In the genomic region with DNA sequence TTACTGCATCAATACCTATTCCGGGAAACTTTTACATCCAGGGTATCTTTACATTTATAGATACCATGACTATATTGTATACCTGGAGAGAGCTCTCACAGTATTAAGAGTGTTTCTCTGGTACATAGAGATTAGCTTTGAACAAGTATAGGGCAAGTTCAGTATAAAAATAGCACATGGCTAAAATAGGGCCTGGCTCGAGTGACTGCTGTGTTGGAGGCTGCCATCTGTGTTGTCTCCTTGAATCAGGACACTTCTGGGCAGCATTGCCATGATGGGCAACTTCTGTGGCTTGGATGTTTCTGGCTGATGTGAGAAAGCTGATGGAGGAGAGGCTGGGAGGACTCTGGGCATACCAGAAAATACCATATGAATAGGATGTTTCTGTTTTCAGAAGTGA, we compare ENCODE assay signal across 30 cellular contexts. TPM values are rescaled to one million over a fixed set of nuclear protein-coding genes. Genes with fewer than 3 reads are reported as not detected.
A peak's percentile ranks its signal among the peaks of the same experiment; 100 is the strongest.
DNase-seq lines count a peak whose midpoint lies in the region; ATAC-seq, FAIRE-seq and TF ChIP-seq lines count a peak whose summit lies in the region.
"Had no signal": no experiment of that assay in that cellular context is flagged by ENCODE, and none has a peak within 500 bp of the region (broad histone marks: within the 10 kb centered on the region; RNA-seq: fewer than 3 reads in every experiment).

No MANE protein-coding gene starts in this region.

- intact Hi-C loops in left ventricle myocardium inferior (cut with micrococcal nuclease), result no loop called here

- H3K9me3 ChIP-seq in AG04450 (ENCODE audit: control insufficient read depth, insufficient read depth, low read length) (no peaks in the 10 kb centered on the region), astrocyte (ENCODE audit: insufficient read depth, low read depth, low read length) (no peaks in the 10 kb centered on the region), left ventricle myocardium inferior (replicated peaks) (peaks cover 16% of the 10 kb centered on the region)
- H3K9me3 ChIP-seq: pancreas, thoracic aorta had no signal

- peak overlapping the region; percentile 4 for H3K9ac ChIP-seq in astrocyte (ENCODE audit: low read length)
- H3K9ac ChIP-seq: GM23248 had no signal

- H3K27ac Mint-ChIP-seq in astrocyte (ENCODE audit: unreplicated experiment) (peak overlapping the region; percentile 95), osteocyte (ENCODE audit: unreplicated experiment) (peak overlapping the region; percentile 89)
- H3K27ac Mint-ChIP-seq: activated B cell treated with CpG ODN at 0.5 μM for 24 hours; activated CD8-positive, alpha-beta memory T cell treated with anti-CD3 and anti-CD28 coated beads, Interleukin-2, amount 10 ng/mL, durations not matched to agents 7 days and 5 days; activated T-cell treated with anti-CD3 and anti-CD28 coated beads, Interleukin-2, amount 50 U/mL, for 72 hours; CD4-positive, alpha-beta T cell; immature natural killer cell; natural killer cell had no signal

- H3K27me3 ChIP-seq in AG04450 (ENCODE audit: control insufficient read depth, insufficient read depth, low read length) (no peaks in the 10 kb centered on the region), astrocyte (ENCODE audit: insufficient read depth, low read length) (no peaks in the 10 kb centered on the region), left ventricle myocardium inferior (ENCODE audit: low read depth) (no peaks in the 10 kb centered on the region)
- H3K27me3 ChIP-seq: pancreas had no signal

- no peak for DNase-seq in AG04450 (ENCODE audit: low read depth, low spot score)
- no peak for DNase-seq in astrocyte (ENCODE audit: low read depth)
- DNase-seq in left ventricle myocardium inferior, result no peak
- no peak for DNase-seq in osteocyte (ENCODE audit: extremely low spot score, unreplicated experiment)
- DNase-seq in occipital lobe (lab: John Stamatoyannopoulos, UW), result no peak
- no peak for DNase-seq in NCI-H1694 treated with DMSO at 0.1 percent for 48 hours (lab: John Stamatoyannopoulos, UW)
- no peak for DNase-seq in hypothalamus (lab: John Stamatoyannopoulos, UW)
- DNase-seq: activated B cell treated with CpG ODN at 0.5 μM for 24 hours; activated CD8-positive, alpha-beta memory T cell treated with anti-CD3 and anti-CD28 coated beads, Interleukin-2, amount 10 ng/mL, durations not matched to agents 7 days and 5 days; activated naive CD4-positive, alpha-beta T cell treated with Interleukin-2 at 50 U/mL for 16 hours; activated T-cell treated with anti-CD3 and anti-CD28 coated beads, Interleukin-2, amount 50 U/mL, for 72 hours; CD4-positive, alpha-beta T cell; effector memory CD4-positive, alpha-beta T cell; immature natural killer cell; midbrain; MV-4-11; natural killer cell; NCI-H1436 treated with DMSO at 0.1 percent for 48 hours; NCI-H446; NCI-H774; stimulated activated CD4-positive, alpha-beta T cell treated with anti-CD3 and anti-CD28 coated beads, Interleukin-15, amount 100 ng/mL, for 24 hours; stimulated activated naive CD4-positive, alpha-beta T cell treated with Interleukin-2 at 50 U/mL for 16 hours had no signal

- H2AFZ ChIP-seq in astrocyte (ENCODE audit: low read depth, low read length), result no peak overlapping the region
- H2AFZ ChIP-seq: GM23248 had no signal

- peak overlapping the region; percentile 23 for H3K27ac ChIP-seq in AG04450 (ENCODE audit: low read depth, low read length)
- H3K27ac ChIP-seq in astrocyte (ENCODE audit: low read depth, low read length), result peak overlapping the region; percentile 71
- H3K27ac ChIP-seq in left ventricle myocardium inferior (replicated peaks), result peak overlapping the region; percentile 43
- H3K27ac ChIP-seq: coronary artery, GM23248, pancreas, thoracic aorta had no signal

- H4K20me1 ChIP-seq in astrocyte (ENCODE audit: insufficient read depth, low read length), result no peaks in the 10 kb centered on the region

- FAIRE-seq in astrocyte (lab: Jason Lieb, UNC), result no peak
- FAIRE-seq: GM12878, pancreas had no signal

- no peaks in the 10 kb centered on the region for H3K36me3 ChIP-seq in astrocyte (ENCODE audit: insufficient read depth, low read length)
- H3K36me3 ChIP-seq in left ventricle myocardium inferior, result no peaks in the 10 kb centered on the region
- H3K36me3 ChIP-seq: pancreas, thoracic aorta had no signal

- H3K4me3 ChIP-seq in AG04450 (ENCODE audit: low read depth, low read length) (no peak overlapping the region), astrocyte (ENCODE audit: insufficient read depth, low read depth, low read length) (no peak overlapping the region), left ventricle myocardium inferior (no peak overlapping the region)
- H3K4me3 ChIP-seq: coronary artery, GM12878, GM23248, pancreas, thoracic aorta had no signal

- H3K27me3 Mint-ChIP-seq in astrocyte (ENCODE audit: low read depth, unreplicated experiment) (no peaks in the 10 kb centered on the region), osteocyte (ENCODE audit: unreplicated experiment) (peaks cover 5% of the 10 kb centered on the region)
- H3K27me3 Mint-ChIP-seq: activated B cell treated with CpG ODN at 0.5 μM for 24 hours; activated CD8-positive, alpha-beta memory T cell treated with anti-CD3 and anti-CD28 coated beads, Interleukin-2, amount 10 ng/mL, durations not matched to agents 7 days and 5 days; CD4-positive, alpha-beta T cell had no signal

- H3K79me2 ChIP-seq in astrocyte (ENCODE audit: insufficient read depth, low read length), result no peaks in the 10 kb centered on the region

- peaks cover 31% of the 10 kb centered on the region for H3K4me1 ChIP-seq in astrocyte (ENCODE audit: insufficient read depth, low read length)
- peaks cover 12% of the 10 kb centered on the region for H3K4me1 ChIP-seq in left ventricle myocardium inferior

- POLR2A ChIA-PET in AG04450 (lab: Yijun Ruan, JAX), result interaction anchor here (0.9 kb wide), 1 partner anchor 17 kb away, joined by 5 read pairs; no protein-coding TSS in a partner anchor

- no peak overlapping the region for H3K4me3 Mint-ChIP-seq in astrocyte (ENCODE audit: unreplicated experiment)
- H3K4me3 Mint-ChIP-seq in osteocyte (ENCODE audit: unreplicated experiment), result no peak overlapping the region
- H3K4me3 Mint-ChIP-seq: activated B cell treated with CpG ODN at 0.5 μM for 24 hours; activated CD8-positive, alpha-beta memory T cell treated with anti-CD3 and anti-CD28 coated beads, Interleukin-2, amount 10 ng/mL, durations not matched to agents 7 days and 5 days; activated T-cell treated with anti-CD3 and anti-CD28 coated beads, Interleukin-2, amount 50 U/mL, for 72 hours; CD4-positive, alpha-beta T cell; immature natural killer cell; natural killer cell had no signal

- H3K36me3 Mint-ChIP-seq in astrocyte (ENCODE audit: low read depth, unreplicated experiment) (no peaks in the 10 kb centered on the region), osteocyte (ENCODE audit: unreplicated experiment) (peaks cover 16% of the 10 kb centered on the region)
- H3K36me3 Mint-ChIP-seq: activated CD8-positive, alpha-beta memory T cell treated with anti-CD3 and anti-CD28 coated beads, Interleukin-2, amount 10 ng/mL, durations not matched to agents 7 days and 5 days; immature natural killer cell; natural killer cell had no signal

- TF ChIP-seq CTCF in AG04450 (IDR thresholded peaks at IDR 0.05; ENCODE audit: low read depth, low read length) (no peak), astrocyte (IDR thresholded peaks at IDR 0.05; ENCODE audit: insufficient read depth, low read depth, low read length) (no peak), left ventricle myocardium inferior (IDR thresholded peaks at IDR 0.05; ENCODE audit: borderline replicate concordance) (no peak), osteocyte (IDR thresholded peaks at IDR 0.05) (no peak)

- CTCF ChIA-PET in AG04450 (lab: Charles Lee), result no interaction called here

- peak overlapping the region; percentile 56 for H3K4me2 ChIP-seq in astrocyte (ENCODE audit: low read length)

- H3K4me1 Mint-ChIP-seq in astrocyte (ENCODE audit: low read depth, unreplicated experiment) (peaks cover 65% of the 10 kb centered on the region), osteocyte (ENCODE audit: unreplicated experiment) (peaks cover 71% of the 10 kb centered on the region)
- H3K4me1 Mint-ChIP-seq: activated B cell treated with CpG ODN at 0.5 μM for 24 hours; activated CD8-positive, alpha-beta memory T cell treated with anti-CD3 and anti-CD28 coated beads, Interleukin-2, amount 10 ng/mL, durations not matched to agents 7 days and 5 days; immature natural killer cell; natural killer cell had no signal

- ATAC-seq in HG02623 (IDR thresholded peaks at IDR 0.05; ENCODE audit: unreplicated experiment), result no peak
- ATAC-seq: activated CD8-positive, alpha-beta memory T cell treated with anti-CD3 and anti-CD28 coated beads, Interleukin-2, amount 10 ng/mL, durations not matched to agents 7 days and 5 days; activated T-cell treated with anti-CD3 and anti-CD28 coated beads, Interleukin-2, amount 50 U/mL, for 72 hours; GM12878; left lobe of liver; natural killer cell had no signal

- H3K9me3 Mint-ChIP-seq in astrocyte (ENCODE audit: unreplicated experiment) (no peaks in the 10 kb centered on the region), osteocyte (ENCODE audit: unreplicated experiment) (peaks cover 3% of the 10 kb centered on the region)
- H3K9me3 Mint-ChIP-seq: activated B cell treated with CpG ODN at 0.5 μM for 24 hours had no signal

RNA-seq across cellular contexts. Expression of a gene that starts 18.7 kb away (rescaled TPM):
- polyA plus RNA-seq in AG04450 (2011; rRNA removed), result 30.6 and 38.2 TPM in 2 replicates
- polyA minus RNA-seq in AG04450 (2011; rRNA and poly(A)+ RNA removed), result 41.1 and 45.7 TPM in 2 replicates
- total RNA-seq in astrocyte (15.5 and 16.6 TPM in 2 replicates), left ventricle myocardium inferior (1.5 TPM), osteocyte (18.1 and 22.8 TPM in 2 replicates), occipital lobe (21.2 TPM)
- total RNA-seq: activated B cell treated with CpG ODN at 0.5 μM for 24 hours; activated CD8-positive, alpha-beta memory T cell treated with anti-CD3 and anti-CD28 coated beads, Interleukin-2, amount 10 ng/mL, durations not matched to agents 7 days and 5 days; activated T-cell treated with anti-CD3 and anti-CD28 coated beads, Interleukin-2, amount 50 U/mL, for 72 hours; CD4-positive, alpha-beta T cell; GM12878; GM23248; natural killer cell; OCI-LY7 had no signal
- polyA plus RNA-seq: GM12878, immature natural killer cell had no signal
